12 cellular contexts compared by ENCODE assay signal in the genomic region with DNA sequence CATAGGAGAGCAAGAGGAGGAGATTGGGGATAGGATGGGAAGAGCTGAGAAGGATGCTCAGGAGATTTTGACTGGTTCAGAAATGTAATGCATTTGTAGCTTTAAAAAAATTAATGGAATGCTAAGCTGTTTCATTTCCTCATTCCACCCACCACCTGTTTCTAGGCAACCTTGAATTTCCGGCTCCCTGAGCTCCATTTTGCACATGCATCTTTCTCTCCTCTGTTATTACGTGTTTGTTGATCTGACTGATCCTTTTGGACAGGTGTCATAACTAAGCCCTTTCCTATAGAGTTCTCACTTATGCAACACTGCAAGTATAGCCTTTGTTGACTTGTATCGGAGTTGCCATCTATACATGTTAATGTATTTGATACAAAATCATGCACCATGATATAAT. TPM values are rescaled to one million over a fixed set of nuclear protein-coding genes. Genes with fewer than 3 reads are reported as not detected.
DNase-seq lines count a peak whose midpoint lies in the region; ATAC-seq and TF ChIP-seq lines count a peak whose summit lies in the region.
"Had no signal": no experiment of that assay in that cellular context is flagged by ENCODE, and none has a peak within 500 bp of the region (broad histone marks: within the 10 kb centered on the region; RNA-seq: fewer than 3 reads in every experiment).

No MANE protein-coding gene starts in this region.

- ATAC-seq in HG03378 (IDR thresholded peaks at IDR 0.05; ENCODE audit: unreplicated experiment): peak; percentile 46
- ATAC-seq in HG03520 (IDR thresholded peaks at IDR 0.05; ENCODE audit: unreplicated experiment): no peak
- no peak for ATAC-seq in HG03108 (IDR thresholded peaks at IDR 0.05; ENCODE audit: unreplicated experiment)

- in situ Hi-C loops in GM13976 (cut with MboI; ENCODE audit: low sequenced_read_pairs, unreplicated experiment): no loop called here

- peak; percentile 17 for DNase-seq in GM13976 (ENCODE audit: low spot score)
- DNase-seq in amniotic epithelial cell (ENCODE audit: low read depth): peak; percentile 27
- DNase-seq in myocyte (ENCODE audit: low read depth): peak; percentile 24
- DNase-seq in NCI-H345 (lab: John Stamatoyannopoulos, UW): no peak
- no peak for DNase-seq in SHP77 (lab: John Stamatoyannopoulos, UW)
- DNase-seq: T-helper 9 cell had no signal

- no peak for TF ChIP-seq CTCF in GM13976 (IDR thresholded peaks at IDR 0.05; ENCODE audit: borderline replicate concordance, control extremely low read depth, extremely low read depth, insufficient read depth, missing control alignments)

RNA-seq across cellular contexts. Expression of a gene that starts 4.3 kb away (rescaled TPM):
- not detected in 2 replicates for total RNA-seq in myocyte
- polyA plus RNA-seq in myocyte (2012): 0.06 TPM
- total RNA-seq: activated T-helper 1 cell treated with anti-CD3 and anti-CD28 coated beads, Interleukin-12 subunit alpha, Interleukin-12 subunit beta, Interleukin-2, Interleukin-4 antibody, amounts not matched to agents 30 ng/mL and 10 ng/mL and 1 ng/mL, durations not matched to agents 14 hours and 24 hours and 36 hours; Daoy; progenitor cell of endocrine pancreas had no signal

RNA-seq across cellular contexts. Expression of a gene that starts 40.1 kb away (rescaled TPM):
- total RNA-seq in myocyte: 0.36 and 0.56 TPM in 2 replicates
- 0.16 TPM for polyA plus RNA-seq in myocyte (2012)

RNA-seq across cellular contexts. Expression of a gene that starts 47.3 kb away (rescaled TPM):
- 11.8 and 18.6 TPM in 2 replicates for total RNA-seq in myocyte
- 2.5 TPM for polyA plus RNA-seq in myocyte (2012)

Comparison
In these comparisons a context has a peak if more than half of its experiments do, and no peak if none do; other contexts are left out.
1. DNase-seq: peak in GM13976 (single experiment), amniotic epithelial cell (single experiment) and myocyte (single experiment); none in NCI-H345 (single experiment) and SHP77 (0 of 2).